In genomic region chr9:100619194-100619593, GRCh38 we compare ENCODE assay signal across 18 cellular contexts. TPM values are rescaled to one million over a fixed set of nuclear protein-coding genes. Genes with fewer than 3 reads are reported as not detected.
A peak's percentile ranks its signal among the peaks of the same experiment; 100 is the strongest.
DNase-seq lines count a peak whose midpoint lies in the region; ATAC-seq and TF ChIP-seq lines count a peak whose summit lies in the region.
"Had no signal": no experiment of that assay in that cellular context is flagged by ENCODE, and none has a peak within 500 bp of the region (broad histone marks: within the 10 kb centered on the region; RNA-seq: fewer than 3 reads in every experiment).

No MANE protein-coding gene starts in this region.

- H3K4me3 ChIP-seq in WERI-Rb-1 (ENCODE audit: low read depth, low read length) (no peak overlapping the region), neural progenitor cell (no peak overlapping the region), vagina (no peak overlapping the region)
- H3K4me3 ChIP-seq: A549 had no signal

- H4K20me1 ChIP-seq in H9 (ENCODE audit: control insufficient read depth, insufficient read depth, insufficient read length) (no peaks in the 10 kb centered on the region), neural progenitor cell (ENCODE audit: low read depth) (no peaks in the 10 kb centered on the region)

- H3K27me3 ChIP-seq in H9 (ENCODE audit: insufficient read depth, low read length) (no peaks in the 10 kb centered on the region), WERI-Rb-1 (ENCODE audit: insufficient read depth, low read depth, severe bottlenecking) (no peaks in the 10 kb centered on the region), neural progenitor cell (no peaks in the 10 kb centered on the region), vagina (no peaks in the 10 kb centered on the region)
- H3K27me3 ChIP-seq: BE2C had no signal

- H3K9me3 Mint-ChIP-seq in H9 (peaks cover 23 to 26% of the 10 kb centered on the region in 2 experiments), neural progenitor cell (peaks cover 23% of the 10 kb centered on the region)

- no peak overlapping the region for H2BK12ac ChIP-seq in H9 (ENCODE audit: insufficient read length, low read depth, low read length)

- H2BK15ac ChIP-seq in H9 (ENCODE audit: low read depth, low read length): no peak overlapping the region

- H3K4me1 ChIP-seq in H9 (ENCODE audit: insufficient read depth, low read length): no peaks in the 10 kb centered on the region
- H3K4me1 ChIP-seq in neural progenitor cell: no peaks in the 10 kb centered on the region
- H3K4me1 ChIP-seq in vagina: no peaks in the 10 kb centered on the region
- H3K4me1 ChIP-seq: A549, BE2C had no signal

- no peak overlapping the region for H4K91ac ChIP-seq in H9 (ENCODE audit: insufficient read length, low read depth, low read length)

- no peak overlapping the region for H3T11ph ChIP-seq in H9 (ENCODE audit: low read length)

- H3K36me3 Mint-ChIP-seq in H9 (ENCODE audit: insufficient read depth in 1 of 3, low read depth in 3 of 3) (peaks cover 4 to 20% (median 10%) of the 10 kb centered on the region in 3 experiments), neural progenitor cell (no peaks in the 10 kb centered on the region)

- TF ChIP-seq POLR2A in vagina (IDR thresholded peaks at IDR 0.05): no peak

- H2BK5ac ChIP-seq in H9 (ENCODE audit: insufficient read length, low read length): no peak overlapping the region

- ATAC-seq in GM18511 (IDR thresholded peaks at IDR 0.05; ENCODE audit: unreplicated experiment): peak; percentile 67
- ATAC-seq: A549, HCT116 had no signal

- no peak overlapping the region for H3K4ac ChIP-seq in H9 (ENCODE audit: low read depth, low read length)

- peaks cover 0 to 3% of the 10 kb centered on the region in 2 experiments; a peak in 1 of 4 replicates for H3K4me1 Mint-ChIP-seq in H9
- no peaks in the 10 kb centered on the region for H3K4me1 Mint-ChIP-seq in neural progenitor cell
- H3K4me1 Mint-ChIP-seq: CD4-positive, alpha-beta memory T cell had no signal

- no peaks in the 10 kb centered on the region for H3K23me2 ChIP-seq in H9 (ENCODE audit: insufficient read length, low read depth, low read length, poor library complexity, severe bottlenecking)

- no peaks in the 10 kb centered on the region for H3F3A ChIP-seq in neural progenitor cell (ENCODE audit: low read depth)

- H2AFZ ChIP-seq in H9 (ENCODE audit: low read length) (no peak overlapping the region), neural progenitor cell (replicated peaks) (no peak overlapping the region)

- no peak overlapping the region for H3K4me3 Mint-ChIP-seq in H9
- H3K4me3 Mint-ChIP-seq in neural progenitor cell: no peak overlapping the region
- H3K4me3 Mint-ChIP-seq: CD4-positive, alpha-beta memory T cell had no signal

- no peaks in the 10 kb centered on the region for H3K79me1 ChIP-seq in H9 (ENCODE audit: insufficient read depth, low read depth, low read length, poor library complexity, severe bottlenecking)

- no peaks in the 10 kb centered on the region for H3K36me3 ChIP-seq in WERI-Rb-1
- no peaks in the 10 kb centered on the region for H3K36me3 ChIP-seq in neural progenitor cell
- H3K36me3 ChIP-seq in vagina: no peaks in the 10 kb centered on the region
- H3K36me3 ChIP-seq: BE2C had no signal

- no peak overlapping the region for H3K18ac ChIP-seq in H9 (ENCODE audit: insufficient read length, low read depth, low read length)

- H4K8ac ChIP-seq in H9 (replicated peaks; ENCODE audit: insufficient read length, low read depth, low read length): no peak overlapping the region

- no CpG with 5 or more reads among the region's 5 CpGs for WGBS in H9 (ENCODE audit: extremely low coverage, insufficient read length, low lambda C conversion rate)

- H4K5ac ChIP-seq in H9 (ENCODE audit: insufficient read length, low read depth, low read length): no peak overlapping the region

- H3K79me2 ChIP-seq in H9 (ENCODE audit: insufficient read depth, low read length) (no peaks in the 10 kb centered on the region), neural progenitor cell (ENCODE audit: low read depth) (no peaks in the 10 kb centered on the region)

- H3K4me2 ChIP-seq in H9 (ENCODE audit: insufficient read depth, insufficient read length, low read length) (no peak overlapping the region), neural progenitor cell (no peak overlapping the region)
- H3K4me2 ChIP-seq: A549 had no signal

- H3K27ac ChIP-seq in H9 (ENCODE audit: insufficient read length, low read depth, low read length): no peak overlapping the region
- H3K27ac ChIP-seq in WERI-Rb-1: no peak overlapping the region
- no peak overlapping the region for H3K27ac ChIP-seq in neural progenitor cell
- H3K27ac ChIP-seq in vagina: no peak overlapping the region
- H3K27ac ChIP-seq: A549, C4-2B, HL-60 had no signal

- no peak overlapping the region for H2BK20ac ChIP-seq in H9 (ENCODE audit: low read depth, low read length, poor library complexity, severe bottlenecking)

- no peaks in the 10 kb centered on the region for H3K27me3 Mint-ChIP-seq in H9 (ENCODE audit: low read depth)
- peaks cover 9% of the 10 kb centered on the region for H3K27me3 Mint-ChIP-seq in neural progenitor cell (ENCODE audit: insufficient read depth, low read depth)

- H3K9ac ChIP-seq in H9 (ENCODE audit: extremely low read depth, insufficient read length, low read length) (no peak overlapping the region), neural progenitor cell (no peak overlapping the region)

- peak; percentile 47 for DNase-seq in H9
- peak; percentile 54 for DNase-seq in WERI-Rb-1
- DNase-seq in neural progenitor cell (ENCODE audit: low spot score): peak; percentile 40
- DNase-seq in OCI-M2 (lab: John Stamatoyannopoulos, UW; ENCODE audit: unreplicated experiment): no peak
- no peak for DNase-seq in vagina (ENCODE audit: extremely low spot score in 2 of 2)
- DNase-seq: BE2C; CD4-positive, alpha-beta memory T cell; DMS153; DMS79 treated with DMSO at 0.1 percent for 48 hours; EL; GDM1; IMR-90; KBM-7 had no signal

- H3K27ac Mint-ChIP-seq in H9: no peak overlapping the region
- no peak overlapping the region for H3K27ac Mint-ChIP-seq in neural progenitor cell
- H3K27ac Mint-ChIP-seq: CD4-positive, alpha-beta memory T cell had no signal

- H3K9me3 ChIP-seq in H9 (ENCODE audit: control insufficient read depth, low read depth, low read length) (no peaks in the 10 kb centered on the region), WERI-Rb-1 (ENCODE audit: severe bottlenecking) (peaks cover 4% of the 10 kb centered on the region), neural progenitor cell (ENCODE audit: low read depth) (peaks cover 4% of the 10 kb centered on the region), vagina (no peaks in the 10 kb centered on the region)
- H3K9me3 ChIP-seq: BE2C had no signal

- no peak overlapping the region for H2AK5ac ChIP-seq in H9 (ENCODE audit: insufficient read length, low read length)

- no peak overlapping the region for H2BK120ac ChIP-seq in H9 (ENCODE audit: low read depth, low read length, poor library complexity, severe bottlenecking)

- no peak overlapping the region for H3K14ac ChIP-seq in H9 (ENCODE audit: insufficient read depth, low read length)

- no peak overlapping the region for H3K23ac ChIP-seq in H9 (ENCODE audit: insufficient read length, low read depth, low read length)

- H3K56ac ChIP-seq in H9 (ENCODE audit: insufficient read length, low read depth, low read length): no peak overlapping the region

- intact Hi-C loops in vagina (cut with DNase I): no loop called here

- TF ChIP-seq CTCF in H9 (conservative IDR thresholded peaks at IDR 0.05) (no peak), WERI-Rb-1 (IDR thresholded peaks at IDR 0.05; ENCODE audit: low read depth, low read length) (no peak), neural progenitor cell (IDR thresholded peaks at IDR 0.05) (no peak), vagina (IDR thresholded peaks at IDR 0.05) (no peak)

RNA-seq across cellular contexts. Expression of gene CAVIN4, which starts 41.3 kb away (rescaled TPM):
- 6.8 and 7.3 TPM in 2 replicates for total RNA-seq in H9 (2021)
- 6.1 and 8.8 TPM in 2 replicates for total RNA-seq in neural progenitor cell (ENCODE audit: low replicate concordance)
- total RNA-seq in vagina: 0.49 TPM

Comparison
In these comparisons a context has a peak if more than half of its experiments do, and no peak if none do; other contexts are left out.
1. DNase-seq: peak in H9 (single experiment), WERI-Rb-1 (single experiment) and neural progenitor cell (single experiment); none in OCI-M2 (single experiment) and vagina (0 of 2).